ENCODE assay signal across 16 cellular contexts in the genomic region with DNA sequence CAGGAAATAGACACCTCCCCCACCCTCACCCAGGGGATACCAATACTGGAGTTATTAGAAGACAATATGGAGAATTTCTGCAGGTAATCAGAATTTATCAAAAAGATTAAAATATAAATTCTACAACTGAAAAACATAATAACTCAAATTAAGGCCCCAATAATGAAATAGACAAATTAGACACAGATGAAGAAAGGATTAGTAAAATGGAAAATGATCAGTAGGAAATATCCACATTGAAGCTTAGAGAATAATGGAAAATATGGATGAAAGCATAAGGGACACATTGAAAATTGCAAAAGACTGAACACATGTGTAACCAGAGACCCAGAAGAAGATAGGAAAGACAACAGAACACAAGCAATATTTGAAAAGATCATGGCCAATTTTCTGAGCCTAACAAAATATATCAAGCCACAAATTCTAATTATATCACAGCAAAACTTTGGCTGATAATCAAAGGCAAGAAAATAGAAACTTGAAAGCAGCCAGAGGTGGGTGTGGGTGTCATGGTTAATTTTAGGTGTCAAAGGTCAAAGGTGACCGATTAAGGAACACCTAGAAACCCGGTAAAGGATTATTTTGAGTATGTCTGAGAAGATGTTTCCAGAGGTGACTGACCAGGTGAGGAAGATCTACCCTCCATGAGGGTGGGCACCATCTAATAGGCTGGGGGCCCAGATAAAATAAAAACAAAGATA. TPM values are rescaled to one million over a fixed set of nuclear protein-coding genes. Genes with fewer than 3 reads are reported as not detected.
DNase-seq lines count a peak whose midpoint lies in the region; ATAC-seq and TF ChIP-seq lines count a peak whose summit lies in the region.
"Had no signal": no experiment of that assay in that cellular context is flagged by ENCODE, and none has a peak within 500 bp of the region (broad histone marks: within the 10 kb centered on the region; RNA-seq: fewer than 3 reads in every experiment).

No MANE protein-coding gene starts in this region.

- H3K27ac Mint-ChIP-seq in endothelial cell (ENCODE audit: unreplicated experiment): no peak overlapping the region
- no peak overlapping the region for H3K27ac Mint-ChIP-seq in natural killer cell treated with Interleukin-12 subunit alpha and Interleukin-12 subunit beta and Interleukin-15 and Interleukin-18, amount 100 ng/mL, for 72 hours
- H3K27ac Mint-ChIP-seq: B cell; CD14-positive monocyte; CD8-positive, alpha-beta T cell; H9; HFFc6 had no signal

- H3K4me1 ChIP-seq in BLaER1 (no peaks in the 10 kb centered on the region), HEK293 (ENCODE audit: control insufficient read depth, insufficient read depth, low read length) (no peaks in the 10 kb centered on the region), esophagus squamous epithelium (no peaks in the 10 kb centered on the region)

- H3K27me3 ChIP-seq in BLaER1 (no peaks in the 10 kb centered on the region), esophagus squamous epithelium (no peaks in the 10 kb centered on the region)

- H3K27ac ChIP-seq in BLaER1 (no peak overlapping the region), HEK293 (ENCODE audit: extremely low read depth, low read depth, low read length) (no peak overlapping the region), esophagus squamous epithelium (no peak overlapping the region)

- no peak overlapping the region for H3K4me2 ChIP-seq in BLaER1

- peaks cover 6% of the 10 kb centered on the region for H3K27me3 Mint-ChIP-seq in endothelial cell (ENCODE audit: unreplicated experiment)
- no peaks in the 10 kb centered on the region for H3K27me3 Mint-ChIP-seq in natural killer cell treated with Interleukin-12 subunit alpha and Interleukin-12 subunit beta and Interleukin-15 and Interleukin-18, amount 100 ng/mL, for 72 hours
- H3K27me3 Mint-ChIP-seq: B cell had no signal

- peaks cover 15% of the 10 kb centered on the region for H3K9me3 Mint-ChIP-seq in endothelial cell (ENCODE audit: unreplicated experiment)
- peaks cover 5% of the 10 kb centered on the region for H3K9me3 Mint-ChIP-seq in natural killer cell treated with Interleukin-12 subunit alpha and Interleukin-12 subunit beta and Interleukin-15 and Interleukin-18, amount 100 ng/mL, for 72 hours

- no peak overlapping the region for H3K9ac ChIP-seq in BLaER1

- H4K20me1 ChIP-seq in BLaER1: peaks cover under 1% of the 10 kb centered on the region; the same call in 1 of the 2 replicates

- POLR2A ChIA-PET in HEK293 (lab: Yijun Ruan, JAX): interaction anchor here (0.6 kb wide), 1 partner anchor 83 kb away, joined by 5 read pairs; no protein-coding TSS in a partner anchor

- H3K4me1 Mint-ChIP-seq in endothelial cell (ENCODE audit: unreplicated experiment): no peaks in the 10 kb centered on the region
- peaks cover 0 to 3% of the 10 kb centered on the region in 2 donors for H3K4me1 Mint-ChIP-seq in natural killer cell treated with Interleukin-12 subunit alpha and Interleukin-12 subunit beta and Interleukin-15 and Interleukin-18, amount 100 ng/mL, for 72 hours (ENCODE audit: low read depth in 2 of 2)
- H3K4me1 Mint-ChIP-seq: B cell, CD14-positive monocyte had no signal

- ATAC-seq in SK-N-SH treated with all-trans-retinoic acid at 6 μM for 48 hours: no peak
- ATAC-seq in natural killer cell treated with Interleukin-12 subunit alpha and Interleukin-12 subunit beta and Interleukin-15 and Interleukin-18, amount 100 ng/mL, for 72 hours: no peak
- ATAC-seq: CD8-positive, alpha-beta T cell had no signal

- no peak for TF ChIP-seq POLR2A in esophagus squamous epithelium (IDR thresholded peaks at IDR 0.05)

- WGBS in esophagus squamous epithelium, 2 donors: 93 to 98% methylated on average over 2 of the region's 2 CpGs

- H3K4me3 Mint-ChIP-seq in endothelial cell (ENCODE audit: unreplicated experiment): peak overlapping the region; percentile 63
- H3K4me3 Mint-ChIP-seq in natural killer cell treated with Interleukin-12 subunit alpha and Interleukin-12 subunit beta and Interleukin-15 and Interleukin-18, amount 100 ng/mL, for 72 hours: no peak overlapping the region
- H3K4me3 Mint-ChIP-seq: B cell; CD14-positive monocyte; CD8-positive, alpha-beta T cell; H9; HFFc6 had no signal

- TF ChIP-seq CTCF in HEK293 (tag by site-specific recombination; IDR thresholded peaks at IDR 0.05) (no peak), endothelial cell (IDR thresholded peaks at IDR 0.05; ENCODE audit: unreplicated experiment) (no peak), esophagus squamous epithelium (IDR thresholded peaks at IDR 0.05) (no peak)

- CTCF ChIA-PET in HEK293 (lab: Yijun Ruan, JAX): no interaction called here

- peaks cover 98% of the 10 kb centered on the region for H3K36me3 ChIP-seq in BLaER1
- H3K36me3 ChIP-seq in HEK293 (ENCODE audit: control insufficient read depth in 2 of 2, insufficient read depth in 1 of 2, low read length in 2 of 2): peaks cover 18 to 80% of the 10 kb centered on the region in 2 experiments
- peaks cover 12 to 97% (median 16%) of the 10 kb centered on the region in 3 donors for H3K36me3 ChIP-seq in esophagus squamous epithelium

- DNase-seq in endothelial cell (ENCODE audit: low spot score) (no peak), esophagus squamous epithelium (lab: John Stamatoyannopoulos, UW) (no peak), MV-4-11 (lab: John Stamatoyannopoulos, UW) (no peak)
- DNase-seq in natural killer cell treated with Interleukin-12 subunit alpha and Interleukin-12 subunit beta and Interleukin-15 and Interleukin-18, amount 100 ng/mL, for 72 hours (ENCODE audit: low spot score): no peak
- DNase-seq: CD8-positive, alpha-beta T cell; COR-L47; GF-D8; GOT3; H9; HFFc6; KBM-7 had no signal

- intact Hi-C loops in esophagus squamous epithelium (cut with DNase I): no loop called here

- H3K9me3 ChIP-seq in BLaER1: peaks cover 73% of the 10 kb centered on the region
- H3K9me3 ChIP-seq in HEK293 (ENCODE audit: control insufficient read depth, insufficient read depth, low read depth, low read length): no peaks in the 10 kb centered on the region
- peaks cover 0 to 48% (median 25%) of the 10 kb centered on the region in 3 donors for H3K9me3 ChIP-seq in esophagus squamous epithelium

- H3K36me3 Mint-ChIP-seq in endothelial cell (ENCODE audit: low read depth, unreplicated experiment): peaks cover 56% of the 10 kb centered on the region
- H3K36me3 Mint-ChIP-seq in natural killer cell treated with Interleukin-12 subunit alpha and Interleukin-12 subunit beta and Interleukin-15 and Interleukin-18, amount 100 ng/mL, for 72 hours: peaks cover 55% of the 10 kb centered on the region

- H3K4me3 ChIP-seq in BLaER1 (peak overlapping the region; percentile 33; the same call in 1 of the 2 replicates), HEK293 (ENCODE audit: low read depth, low read length) (no peak overlapping the region), esophagus squamous epithelium (no peak overlapping the region)

TF ChIP-seq in HEK293, 187 proteins besides CTCF, POLR2A, EP300 and RAD21 (continues in another document):
- TF ChIP-seq ZFP37 (tag by site-specific recombination; IDR thresholded peaks at IDR 0.05) (no peak), ZNF610 (tag by site-specific recombination; IDR thresholded peaks at IDR 0.05; ENCODE audit: borderline replicate concordance) (0 out of 2 replicates have a peak, but pooled peaks have one; percentile 38), ZNF114 (tag by site-specific recombination; IDR thresholded peaks at IDR 0.05) (no peak), ZNF510 (tag by site-specific recombination; IDR thresholded peaks at IDR 0.05; ENCODE audit: insufficient replicate concordance) (no peak), ZNF830 (tag by site-specific recombination; IDR thresholded peaks at IDR 0.05; ENCODE audit: low read depth) (no peak), ZNF501 (tag by site-specific recombination; IDR thresholded peaks at IDR 0.05) (no peak), ZNF558 (tag by site-specific recombination; IDR thresholded peaks at IDR 0.05) (peak; percentile 63; the same call in 1 of the 2 replicates), ZNF311 (tag by site-specific recombination; IDR thresholded peaks at IDR 0.05; ENCODE audit: borderline replicate concordance) (no peak), ZNF10 (tag by site-specific recombination; IDR thresholded peaks at IDR 0.05) (no peak), BCL11B (tag by site-specific recombination; IDR thresholded peaks at IDR 0.05; ENCODE audit: low read depth) (no peak), ZNF169 (tag by site-specific recombination; IDR thresholded peaks at IDR 0.05) (no peak), ZNF239 (tag by site-specific recombination; IDR thresholded peaks at IDR 0.05) (no peak)

TF ChIP-seq in SK-N-SH treated with all-trans-retinoic acid at 6 μM for 48 hours, 23 proteins besides CTCF, POLR2A, EP300 and RAD21:
- TF ChIP-seq ZFP30 (CRISPR knock-in tag; IDR thresholded peaks at IDR 0.05) (peak; percentile 100), TCF4 (CRISPR knock-in tag; IDR thresholded peaks at IDR 0.05; ENCODE audit: borderline replicate concordance) (no peak)
TF ChIP-seq in SK-N-SH treated with all-trans-retinoic acid at 6 μM for 48 hours: peak in this region for 1.

RNA-seq across cellular contexts. Expression of a gene that starts 28.2 kb away (rescaled TPM):
- total RNA-seq in endothelial cell (ENCODE audit: unreplicated experiment) (110 TPM), esophagus squamous epithelium (10 to 100 TPM; 35.5 to 57.1 (median 51.2) TPM)
- total RNA-seq in natural killer cell treated with Interleukin-12 subunit alpha and Interleukin-12 subunit beta and Interleukin-15 and Interleukin-18, amount 100 ng/mL, for 72 hours: 1 to 10 TPM; 1.0 to 2.2 TPM
- total RNA-seq: CD8-positive, alpha-beta T cell had no signal

RNA-seq across cellular contexts. Expression of a gene that starts 50.2 kb away (rescaled TPM):
- 42.5 TPM for total RNA-seq in endothelial cell (ENCODE audit: unreplicated experiment)
- 10 to 100 TPM; 40.7 to 53.2 (median 46.4) TPM for total RNA-seq in esophagus squamous epithelium
- 10 to 100 TPM; 26.9 to 55.9 TPM for total RNA-seq in natural killer cell treated with Interleukin-12 subunit alpha and Interleukin-12 subunit beta and Interleukin-15 and Interleukin-18, amount 100 ng/mL, for 72 hours

RNA-seq across cellular contexts. Expression of a gene that starts 50.8 kb away (rescaled TPM):
- 124 TPM for total RNA-seq in endothelial cell (ENCODE audit: unreplicated experiment)
- total RNA-seq in esophagus squamous epithelium: 10 to 100 TPM; 33.0 to 60.9 (median 45.6) TPM
- 100 to 1,000 TPM in 1 of 2 donors, 10 to 100 TPM in 1; 96.2 to 127 TPM for total RNA-seq in natural killer cell treated with Interleukin-12 subunit alpha and Interleukin-12 subunit beta and Interleukin-15 and Interleukin-18, amount 100 ng/mL, for 72 hours

Comparison
In these comparisons a context has a peak if more than half of its experiments do, and no peak if none do; other contexts are left out.
1. RNA of a gene that starts 28.2 kb away (total RNA-seq): 110 TPM in endothelial cell (single experiment) and 35.5 to 57.1 TPM in esophagus squamous epithelium; 1.0 to 2.2 TPM in natural killer cell treated with Interleukin-12 subunit alpha and Interleukin-12 subunit beta and Interleukin-15 and Interleukin-18, amount 100 ng/mL, for 72 hours; every median in the first group is over 10 times any median in the second.